In the genomic region with DNA sequence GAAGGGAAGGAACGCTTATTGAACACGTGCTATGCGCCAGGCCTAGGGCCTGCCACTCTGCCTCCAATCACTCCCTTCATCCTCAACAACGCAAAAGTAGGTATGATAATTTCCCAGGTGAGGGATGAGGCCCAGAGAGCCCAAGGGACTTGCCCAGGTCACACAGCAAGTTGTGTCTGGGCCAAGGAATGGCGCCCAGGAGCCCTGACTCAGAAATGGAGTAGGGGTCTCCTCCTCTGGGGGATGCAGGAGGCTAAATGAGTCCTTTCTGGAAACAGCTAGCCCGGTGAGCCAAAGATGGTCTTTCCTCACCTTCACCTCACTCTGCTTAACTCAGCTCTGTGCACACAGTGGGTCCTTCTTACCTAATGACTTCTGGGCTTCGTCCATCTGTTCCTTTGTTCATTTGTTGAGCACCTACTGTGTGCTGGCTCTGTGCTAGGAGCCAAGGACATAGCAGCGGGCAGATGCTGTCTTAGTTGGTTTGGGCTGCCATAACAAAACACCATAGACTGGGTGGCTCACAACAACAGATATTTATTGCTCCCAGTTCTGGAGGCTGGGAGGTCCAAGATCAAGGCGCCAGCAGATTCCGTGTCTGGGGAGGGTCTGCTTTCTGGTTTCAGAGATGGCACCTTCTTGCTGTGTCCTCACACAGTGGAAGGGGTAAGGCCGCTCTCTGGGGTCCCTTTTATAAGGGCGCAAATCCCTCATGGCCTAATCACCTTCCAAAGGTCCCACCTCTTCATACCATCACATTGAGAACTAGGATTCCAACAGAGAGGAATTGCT, we compare ENCODE assay signal across 20 cellular contexts.
"Had no signal": no experiment of that assay in that cellular context is flagged by ENCODE, and none has a peak within 500 bp of the region (broad histone marks: within the 10 kb centered on the region; RNA-seq: fewer than 3 reads in every experiment).

No MANE protein-coding gene starts in this region.

- H3K36me3 ChIP-seq: breast epithelium, SJCRH30 had no signal

- DNase-seq: activated CD4-positive, alpha-beta memory T cell treated with anti-CD3 and anti-CD28 coated beads, Interleukin-2, amount 10 ng/mL, durations not matched to agents 7 days and 5 days; activated CD4-positive, alpha-beta T cell treated with anti-CD3 and anti-CD28 coated beads, Interleukin-2, amount 50 U/mL, for 1 hour; activated CD4-positive, CD25-positive, alpha-beta regulatory T cell; activated naive CD4-positive, alpha-beta T cell; activated T-cell treated with anti-CD3 and anti-CD28 coated beads for 4 hours; Kasumi-1; KBM-7; NCI-H1105 treated with DMSO at 0.1 percent for 48 hours; NCI-H1436 treated with DMSO at 0.1 percent for 48 hours; NCI-H187; NCI-H2081; NCI-H526; NCI-H774; SJCRH30; SK-N-SH; T-helper 1 cell had no signal

- H3K9me3 ChIP-seq: SK-N-SH had no signal

- H3K27ac Mint-ChIP-seq: activated CD4-positive, alpha-beta memory T cell treated with anti-CD3 and anti-CD28 coated beads, Interleukin-2, amount 10 ng/mL, durations not matched to agents 7 days and 5 days; activated naive CD4-positive, alpha-beta T cell treated with anti-CD3 and anti-CD28 coated beads, Interleukin-2, amount 50 U/mL, for 24 hours had no signal

- H3K4me1 ChIP-seq: breast epithelium, SJCRH30 had no signal

- H3K4me1 Mint-ChIP-seq: activated CD4-positive, alpha-beta memory T cell treated with anti-CD3 and anti-CD28 coated beads, Interleukin-2, amount 10 ng/mL, durations not matched to agents 7 days and 5 days; activated naive CD4-positive, alpha-beta T cell treated with anti-CD3 and anti-CD28 coated beads, Interleukin-2, amount 50 U/mL, for 24 hours had no signal

- H3K27me3 ChIP-seq: breast epithelium, SJCRH30 had no signal

- H3K9me3 Mint-ChIP-seq: activated CD4-positive, alpha-beta memory T cell treated with anti-CD3 and anti-CD28 coated beads, Interleukin-2, amount 10 ng/mL, durations not matched to agents 7 days and 5 days; activated naive CD4-positive, alpha-beta T cell treated with anti-CD3 and anti-CD28 coated beads, Interleukin-2, amount 50 U/mL, for 24 hours had no signal

- H3K36me3 Mint-ChIP-seq: activated naive CD4-positive, alpha-beta T cell treated with anti-CD3 and anti-CD28 coated beads, Interleukin-2, amount 50 U/mL, for 24 hours had no signal

- H3K4me3 ChIP-seq: breast epithelium, SJCRH30 had no signal

- H3K4me2 ChIP-seq: SK-N-SH had no signal

- ATAC-seq: Right ventricle myocardium inferior had no signal

- H3K27me3 Mint-ChIP-seq: activated naive CD4-positive, alpha-beta T cell treated with anti-CD3 and anti-CD28 coated beads, Interleukin-2, amount 50 U/mL, for 24 hours had no signal

- H3K4me3 Mint-ChIP-seq: activated CD4-positive, alpha-beta memory T cell treated with anti-CD3 and anti-CD28 coated beads, Interleukin-2, amount 10 ng/mL, durations not matched to agents 7 days and 5 days; activated naive CD4-positive, alpha-beta T cell treated with anti-CD3 and anti-CD28 coated beads, Interleukin-2, amount 50 U/mL, for 24 hours had no signal

- H3K27ac ChIP-seq: SJCRH30, VCaP had no signal

- H3K9me2 ChIP-seq: SK-N-SH had no signal
